ENCODE assay signal across 8 cellular contexts in genomic region chr1:120117371-120118177, GRCh38. TPM values are rescaled to one million over a fixed set of nuclear protein-coding genes. Genes with fewer than 3 reads are reported as not detected.
DNase-seq lines count a peak whose midpoint lies in the region; ATAC-seq, FAIRE-seq and TF ChIP-seq lines count a peak whose summit lies in the region.
"Not testable (repeated sequence)": the region's sequence is repeated elsewhere in the genome, so short reads cannot be mapped to it uniquely, and the experiment has no call there.

No MANE protein-coding gene starts in this region.

- H3F3A ChIP-seq in OCI-LY1 (ENCODE audit: insufficient read depth, low read length), result not testable (repeated sequence)

- H4K20me1 ChIP-seq in OCI-LY1 (ENCODE audit: insufficient read depth, low read length), result not testable (repeated sequence)

- not testable (repeated sequence) for H3K9me3 ChIP-seq in OCI-LY1 (ENCODE audit: low read length); kidney (ENCODE audit: control insufficient read depth in 1 of 2, low read length in 2 of 2); gastrocnemius medialis

- not testable (repeated sequence) for H3K36me3 ChIP-seq in OCI-LY1 (ENCODE audit: insufficient read depth, low read length); kidney (ENCODE audit: control insufficient read depth in 1 of 2, insufficient read depth in 2 of 2, low read length in 2 of 2); gastrocnemius medialis

- not testable (repeated sequence) for H2AFZ ChIP-seq in OCI-LY1 (ENCODE audit: low read length)

- H3K27ac Mint-ChIP-seq in HFFc6, result peak overlapping the region; percentile 22; the same call in 1 of the 2 replicates

- DNase-seq in DMS 273 (lab: John Stamatoyannopoulos, UW; ENCODE audit: unreplicated experiment), result peak; percentile 38
- DNase-seq in HFFc6, result not testable (repeated sequence)
- DNase-seq in cardiac fibroblast (ENCODE audit: low read depth in 2 of 2), result peak; percentile 8 to 35
- peak; percentile 82 for DNase-seq in kidney
- DNase-seq in gastrocnemius medialis, result peak; percentile 26 to 35

- not testable (repeated sequence) for TF ChIP-seq CTCF in HFFc6 (IDR thresholded peaks at IDR 0.05); OCI-LY1 (IDR thresholded peaks at IDR 0.05; ENCODE audit: low read length); cardiac fibroblast (IDR thresholded peaks at IDR 0.05; ENCODE audit: low read depth, low read length); kidney (IDR thresholded peaks at IDR 0.05; ENCODE audit: borderline replicate concordance, extremely low read depth, insufficient read depth); gastrocnemius medialis (IDR thresholded peaks at IDR 0.05 in 4 of 5, conservative IDR thresholded peaks at IDR 0.05 in 1 of 5)

- not testable (repeated sequence) for TF ChIP-seq POLR2A in gastrocnemius medialis (IDR thresholded peaks at IDR 0.05)

- not testable (repeated sequence) for H3K36me3 Mint-ChIP-seq in HFFc6 (ENCODE audit: low read depth)

- peak overlapping the region; percentile 11; the same call in 1 of the 2 replicates for H3K4me2 ChIP-seq in OCI-LY1 (ENCODE audit: low read length)

- H3K9me2 ChIP-seq in OCI-LY1 (ENCODE audit: low read depth, low read length), result not testable (repeated sequence)

- peaks cover 40% of the 10 kb centered on the region for H3K4me1 ChIP-seq in OCI-LY1 (ENCODE audit: insufficient read depth, low read length, severe bottlenecking)
- H3K4me1 ChIP-seq in kidney (ENCODE audit: control insufficient read depth in 1 of 2, insufficient read depth in 1 of 2, low read depth in 1 of 2, low read length in 2 of 2); gastrocnemius medialis: not testable (repeated sequence)

- H3K27ac ChIP-seq in OCI-LY1 (ENCODE audit: low read depth, low read length, poor library complexity, severe bottlenecking), result peak overlapping the region; percentile 76
- H3K27ac ChIP-seq in kidney (ENCODE audit: low read depth in 2 of 2, low read length in 2 of 2); gastrocnemius medialis: not testable (repeated sequence)

- H3K27me3 Mint-ChIP-seq in HFFc6 (ENCODE audit: insufficient read depth), result not testable (repeated sequence)

- not testable (repeated sequence) for H3K27me3 ChIP-seq in OCI-LY1 (ENCODE audit: insufficient read depth, low read length); gastrocnemius medialis

- H3K9ac ChIP-seq in OCI-LY1 (ENCODE audit: low read length); kidney (ENCODE audit: low read length in 2 of 2): not testable (repeated sequence)

- peaks cover 28% of the 10 kb centered on the region for H3K4me1 Mint-ChIP-seq in HFFc6 (ENCODE audit: low read depth)

- ATAC-seq in GM19023 (IDR thresholded peaks at IDR 0.05; ENCODE audit: unreplicated experiment) (peak; percentile 71), HG03342 (IDR thresholded peaks at IDR 0.05; ENCODE audit: unreplicated experiment) (peak; percentile 61), gastrocnemius medialis (peak in 1 of 2 donors; percentile 44)

- not testable (repeated sequence) for H3K4me3 ChIP-seq in OCI-LY1 (ENCODE audit: low read depth, low read length, poor library complexity, severe bottlenecking); cardiac fibroblast (replicated peaks in 1 of 2; ENCODE audit: low read depth in 2 of 2, low read length in 2 of 2); kidney (ENCODE audit: low read length in 2 of 2); gastrocnemius medialis

- H3K79me2 ChIP-seq in OCI-LY1 (ENCODE audit: insufficient read depth, low read length), result not testable (repeated sequence)

- not testable (repeated sequence) for H3K4me3 Mint-ChIP-seq in HFFc6

- in situ Hi-C loops in gastrocnemius medialis (cut with MboI; ENCODE audit: low sequenced_read_pairs in 4 of 4), result not testable (repeated sequence)

- intact Hi-C loops in kidney (cut with DNase I); gastrocnemius medialis (cut with DNase I; ENCODE audit: low total_unique reads): not testable (repeated sequence)

- FAIRE-seq in kidney (lab: Jason Lieb, UNC), result not testable (repeated sequence)

- not testable (repeated sequence) for H3K9me3 Mint-ChIP-seq in HFFc6

RNA-seq across cellular contexts. Expression of gene NOTCH2, which starts 48.1 kb away (rescaled TPM):
- total RNA-seq in HFFc6 (2021; fragmentation: NEBNext Ultra II Directional; extraction: Animal tissue kit (Norgen Biotek cat#: 25700)), result 100 to 1,000 TPM; 122 to 147 (median 134) TPM
- 113 TPM for total RNA-seq in kidney
- polyA plus RNA-seq in kidney (ENCODE audit: insufficient read depth, low read depth, low replicate concordance), result 4.9 TPM
- total RNA-seq in gastrocnemius medialis, result 10 to 100 TPM; 10.1 to 21.8 (median 15.8) TPM

RNA-seq across cellular contexts. Expression of gene SEC22B, which starts 58.7 kb away (rescaled TPM):
- 10 to 100 TPM; 47.2 to 56.6 (median 54.7) TPM for total RNA-seq in HFFc6 (2021; fragmentation: NEBNext Ultra II Directional; extraction: Animal tissue kit (Norgen Biotek cat#: 25700))
- total RNA-seq in kidney (29.8 TPM), gastrocnemius medialis (10 to 100 TPM; 14.6 to 25.1 (median 21.5) TPM)
- polyA plus RNA-seq in kidney (ENCODE audit: insufficient read depth, low read depth, low replicate concordance), result 20.1 TPM
